In genomic region chr2:113138428-113139322, GRCh38 we compare ENCODE assay signal across 8 cellular contexts. TPM values are rescaled to one million over a fixed set of nuclear protein-coding genes. Genes with fewer than 3 reads are reported as not detected.
A peak's percentile ranks its signal among the peaks of the same experiment; 100 is the strongest.
DNase-seq lines count a peak whose midpoint lies in the region; ATAC-seq and TF ChIP-seq lines count a peak whose summit lies in the region.

No MANE protein-coding gene starts in this region.

- DNase-seq in ACHN = peak; percentile 79
- peak; percentile 70 for DNase-seq in GM10266 (ENCODE audit: extremely low spot score)
- peak; percentile 88 for DNase-seq in NCI-H82 (lab: John Stamatoyannopoulos, UW)
- DNase-seq in activated T-cell treated with anti-CD3 and anti-CD28 coated beads for 4 hours = peak; percentile 54
- DNase-seq in fibroblast of lung (ENCODE audit: low read depth in 2 of 2) = peak; percentile 53 to 80
- peak; percentile 56 for DNase-seq in neural crest cell (ENCODE audit: low read depth, low spot score)

- no peak overlapping the region for H3K9ac ChIP-seq in fibroblast of lung (ENCODE audit: insufficient read depth, low read length)

- in situ Hi-C loops in ACHN (cut with HindIII; ENCODE audit: low pct_ligation_motif_present, low pct_unique_long_range_greater_than_20kb, low sequenced_read_pairs) = loop anchor here (25.0 kb wide), 1 partner anchor 224 kb away; no protein-coding TSS in a partner anchor

- no peak overlapping the region for H2AFZ ChIP-seq in fibroblast of lung (ENCODE audit: low read length)

- ATAC-seq in HG03442 (IDR thresholded peaks at IDR 0.05; ENCODE audit: unreplicated experiment) = peak; percentile 52
- no peak for ATAC-seq in GM21737 (IDR thresholded peaks at IDR 0.05; ENCODE audit: unreplicated experiment)

- H3K9me3 ChIP-seq in fibroblast of lung (ENCODE audit: control insufficient read depth, insufficient read depth, low read depth, low read length) = no peaks in the 10 kb centered on the region

- no peaks in the 10 kb centered on the region for H3K36me3 Mint-ChIP-seq in neural crest cell (ENCODE audit: low read depth)

- no peaks in the 10 kb centered on the region for H3K4me1 ChIP-seq in fibroblast of lung (ENCODE audit: control insufficient read depth, extremely low read depth, insufficient read depth, low read length)

- peak; percentile 65 for TF ChIP-seq CTCF in GM10266 (IDR thresholded peaks at IDR 0.05; ENCODE audit: control insufficient read depth, insufficient read depth, low read depth, missing control alignments)
- TF ChIP-seq CTCF in fibroblast of lung (conservative IDR thresholded peaks at IDR 0.05 in 1 of 2, IDR thresholded peaks at IDR 0.05 in 1 of 2; ENCODE audit: low read depth in 1 of 2, low read length in 2 of 2) = peak; percentile 72 to 74
- peak; percentile 91 for TF ChIP-seq CTCF in neural crest cell (conservative IDR thresholded peaks at IDR 0.05)

- no peak overlapping the region for H3K27ac Mint-ChIP-seq in neural crest cell (ENCODE audit: unreplicated experiment)

- H3K27me3 Mint-ChIP-seq in neural crest cell (ENCODE audit: low read depth) = no peaks in the 10 kb centered on the region

- peaks cover 5% of the 10 kb centered on the region for H3K27me3 ChIP-seq in fibroblast of lung (ENCODE audit: control insufficient read depth, insufficient read depth, low read length)

- H3K4me3 Mint-ChIP-seq in neural crest cell = no peak overlapping the region

- H3K4me2 ChIP-seq in fibroblast of lung (ENCODE audit: extremely low read depth, insufficient read depth, low read length) = no peak overlapping the region

- H3K36me3 ChIP-seq in fibroblast of lung (ENCODE audit: control insufficient read depth, insufficient read depth, low read length) = no peaks in the 10 kb centered on the region

- no peaks in the 10 kb centered on the region for H4K20me1 ChIP-seq in fibroblast of lung (ENCODE audit: control insufficient read depth, extremely low read depth, insufficient read depth, low read length)

- no peak overlapping the region for H3K4me3 ChIP-seq in fibroblast of lung (replicated peaks in 1 of 4; ENCODE audit: control extremely low read depth in 1 of 4, insufficient read depth in 1 of 4, low read depth in 3 of 4, low read length in 4 of 4)

- no peaks in the 10 kb centered on the region for H3K9me3 Mint-ChIP-seq in neural crest cell

- no peaks in the 10 kb centered on the region for H3K4me1 Mint-ChIP-seq in neural crest cell

- H3K79me2 ChIP-seq in fibroblast of lung (ENCODE audit: control insufficient read depth, insufficient read depth, low read length) = no peaks in the 10 kb centered on the region

- no peak overlapping the region for H3K27ac ChIP-seq in fibroblast of lung (ENCODE audit: insufficient read depth, low read length)

RNA-seq across cellular contexts. Expression of gene IL1RN, which starts 11.3 kb away (rescaled TPM):
- total RNA-seq in fibroblast of lung = not detected in 2 replicates
- 0.06 and 0.36 TPM in 2 replicates for polyA plus RNA-seq in fibroblast of lung
- polyA plus RNA-seq in fibroblast of lung (2012) = 0.32 TPM in 1 of 2 replicates, not detected in the other
- polyA minus RNA-seq in fibroblast of lung (ENCODE audit: low replicate concordance) = not detected in 2 replicates
- not detected in 2 replicates for total RNA-seq in neural crest cell

RNA-seq across cellular contexts. Expression of gene PSD4, which starts 35.1 kb away (rescaled TPM):
- total RNA-seq in fibroblast of lung = 2.6 and 6.1 TPM in 2 replicates
- 1.0 and 1.4 TPM in 2 replicates for polyA plus RNA-seq in fibroblast of lung
- polyA plus RNA-seq in fibroblast of lung (2012) = 1.9 and 2.6 TPM in 2 replicates
- 3.3 and 3.7 TPM in 2 replicates for polyA minus RNA-seq in fibroblast of lung (ENCODE audit: low replicate concordance)
- total RNA-seq in neural crest cell = 2.4 and 2.9 TPM in 2 replicates
